20 cellular contexts compared by ENCODE assay signal in the genomic region with DNA sequence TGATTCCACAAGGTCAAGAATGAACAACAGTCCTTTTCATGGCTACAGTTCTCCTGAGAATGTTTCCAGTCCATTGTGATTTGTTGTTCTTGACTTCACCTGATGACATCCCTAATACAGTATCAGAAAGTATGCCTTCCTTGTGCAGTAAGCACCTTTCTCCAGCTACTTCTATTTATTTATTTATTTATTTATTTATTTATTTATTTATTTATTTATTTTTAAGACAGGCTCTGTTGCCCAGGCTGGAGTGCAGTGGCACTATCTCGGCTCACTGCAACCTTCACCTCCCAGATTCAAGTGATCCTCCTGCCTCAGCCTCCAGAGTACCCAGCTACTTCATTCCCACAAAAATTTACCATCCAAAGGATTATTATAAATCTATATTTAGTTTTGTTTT.
"Had no signal": no experiment of that assay in that cellular context is flagged by ENCODE, and none has a peak within 500 bp of the region (broad histone marks: within the 10 kb centered on the region; RNA-seq: fewer than 3 reads in every experiment).

No MANE protein-coding gene starts in this region.

- H3K9me3 ChIP-seq: SJCRH30 had no signal

- H3K4me1 Mint-ChIP-seq: IgD-negative memory B cell had no signal

- H3K27ac Mint-ChIP-seq: IgD-negative memory B cell had no signal

- H3K27ac ChIP-seq: KMS-11, RWPE1, SJCRH30 had no signal

- H3K27me3 ChIP-seq: MG63, SJCRH30 had no signal

- DNase-seq: Kasumi-1, MG63, NCI-H1092, NCI-H1105 treated with DMSO at 0.1 percent for 48 hours, NCI-H1417 treated with DMSO at 0.1 percent for 48 hours, NCI-H146, NCI-H1694 treated with DMSO at 0.1 percent for 48 hours, NCI-H1930, NCI-H2081, NCI-H2107, NCI-H2227 treated with DMSO at 0.1 percent for 48 hours, NCI-H524, NCI-H526 treated with DMSO at 0.1 percent for 48 hours, NCI-H774, SHP77, SJCRH30 had no signal

- H3K27me3 Mint-ChIP-seq: IgD-negative memory B cell had no signal

- H3K36me3 ChIP-seq: MG63, SJCRH30 had no signal

- H3K4me3 ChIP-seq: K562, MG63, SJCRH30 had no signal

- H3K4me1 ChIP-seq: SJCRH30 had no signal

- H3K9ac ChIP-seq: KMS-11 had no signal
